In the genomic region with DNA sequence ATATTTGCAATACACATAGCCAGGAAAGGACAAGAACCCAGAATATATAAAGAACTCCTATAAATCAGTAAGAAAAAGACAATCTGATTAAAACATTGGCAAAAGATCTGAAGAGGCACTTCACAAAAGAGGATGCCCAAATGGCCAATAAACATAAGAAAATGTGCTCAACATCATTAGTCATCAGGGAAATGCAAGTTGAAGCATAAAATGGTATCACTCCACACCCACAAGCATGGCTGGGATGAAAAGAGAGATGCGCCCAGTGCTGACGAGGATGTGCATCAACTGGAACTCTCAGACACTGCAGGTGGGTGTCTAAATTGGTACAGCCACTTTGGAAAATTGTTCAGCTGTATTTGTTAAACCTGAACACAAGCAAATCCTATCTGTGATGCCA, we compare ENCODE assay signal across 21 cellular contexts. TPM values are rescaled to one million over a fixed set of nuclear protein-coding genes. Genes with fewer than 3 reads are reported as not detected.
DNase-seq lines count a peak whose midpoint lies in the region; ATAC-seq, FAIRE-seq and TF ChIP-seq lines count a peak whose summit lies in the region.
"Had no signal": no experiment of that assay in that cellular context is flagged by ENCODE, and none has a peak within 500 bp of the region (broad histone marks: within the 10 kb centered on the region; RNA-seq: fewer than 3 reads in every experiment).

No MANE protein-coding gene starts in this region.

- intact Hi-C loops in CD14-positive monocyte (cut with micrococcal nuclease), result no loop called here

- H3K27me3 Mint-ChIP-seq in HFFc6 (ENCODE audit: insufficient read depth), result no peaks in the 10 kb centered on the region; the same call in 1 of the 2 replicates
- H3K27me3 Mint-ChIP-seq in CD14-positive monocyte (ENCODE audit: low read depth in 3 of 3), result peaks cover 9 to 15% (median 11%) of the 10 kb centered on the region in 3 donors
- H3K27me3 Mint-ChIP-seq in effector memory CD8-positive, alpha-beta T cell, result peaks cover 19 to 59% of the 10 kb centered on the region in 2 donors

- H3K27ac Mint-ChIP-seq in HFFc6, result no peak overlapping the region
- H3K27ac Mint-ChIP-seq in CD14-positive monocyte, result no peak overlapping the region
- no peak overlapping the region for H3K27ac Mint-ChIP-seq in effector memory CD8-positive, alpha-beta T cell

- H4K20me1 ChIP-seq in keratinocyte (ENCODE audit: control insufficient read depth, extremely low read depth, insufficient read depth, low read length), result no peaks in the 10 kb centered on the region

- H3K27ac ChIP-seq in RWPE2 (ENCODE audit: poor library complexity, severe bottlenecking) (no peak overlapping the region), keratinocyte (ENCODE audit: control insufficient read depth, insufficient read depth, low read length) (no peak overlapping the region)
- H3K27ac ChIP-seq: BLaER1, Peyer's patch had no signal

- peak; percentile 18 for DNase-seq in DMS79 treated with DMSO at 0.1 percent for 48 hours (lab: John Stamatoyannopoulos, UW)
- DNase-seq in HFFc6, result peak; percentile 13
- DNase-seq in RWPE2 (ENCODE audit: low spot score), result no peak
- no peak for DNase-seq in keratinocyte (ENCODE audit: low read depth, low spot score)
- DNase-seq in activated CD4-positive, CD25-positive, alpha-beta regulatory T cell (lab: John Stamatoyannopoulos, UW), result no peak
- no peak for DNase-seq in CD14-positive monocyte (ENCODE audit: low spot score)
- no peak for DNase-seq in effector memory CD8-positive, alpha-beta T cell
- DNase-seq: NCI-H1694 treated with DMSO at 0.1 percent for 48 hours, NCI-H2171 treated with DMSO at 0.1 percent for 48 hours, NCI-H774, Peyer's patch, SIG-M5, SW 1271 had no signal

- H3K4me1 ChIP-seq in RWPE2 (ENCODE audit: insufficient read depth, poor library complexity, severe bottlenecking), result peaks cover 5% of the 10 kb centered on the region
- peaks cover 15% of the 10 kb centered on the region for H3K4me1 ChIP-seq in keratinocyte (ENCODE audit: control insufficient read depth, extremely low read depth, insufficient read depth, low read length)
- H3K4me1 ChIP-seq: Peyer's patch had no signal

- peaks cover 39% of the 10 kb centered on the region for H3K4me1 Mint-ChIP-seq in HFFc6 (ENCODE audit: low read depth)
- no peaks in the 10 kb centered on the region for H3K4me1 Mint-ChIP-seq in CD14-positive monocyte
- H3K4me1 Mint-ChIP-seq in effector memory CD8-positive, alpha-beta T cell (ENCODE audit: low read depth in 2 of 2), result peaks cover 2 to 6% of the 10 kb centered on the region in 2 donors
- H3K4me1 Mint-ChIP-seq: IgD-negative memory B cell had no signal

- H3K36me3 ChIP-seq in RWPE2 (ENCODE audit: low read depth), result no peaks in the 10 kb centered on the region
- H3K36me3 ChIP-seq in keratinocyte (ENCODE audit: control insufficient read depth in 2 of 2, extremely low read depth in 1 of 2, insufficient read depth in 2 of 2, low read length in 2 of 2), result no peaks in the 10 kb centered on the region
- H3K36me3 ChIP-seq: BLaER1, Peyer's patch had no signal

- H3K27me3 ChIP-seq in RWPE2 (ENCODE audit: insufficient read depth, poor library complexity, severe bottlenecking) (no peaks in the 10 kb centered on the region), keratinocyte (ENCODE audit: control insufficient read depth, extremely low read depth, insufficient read depth, low read length) (peaks cover 13% of the 10 kb centered on the region)
- H3K27me3 ChIP-seq: BLaER1, Peyer's patch had no signal

- ATAC-seq in RWPE2 (ENCODE audit: low read depth), result peak; percentile 71
- ATAC-seq in effector memory CD8-positive, alpha-beta T cell (replicated peaks), result no peak
- ATAC-seq: HCT116 had no signal

- H3K36me3 Mint-ChIP-seq in HFFc6 (ENCODE audit: low read depth), result no peaks in the 10 kb centered on the region
- H3K36me3 Mint-ChIP-seq in CD14-positive monocyte, result no peaks in the 10 kb centered on the region
- peaks cover 4% of the 10 kb centered on the region for H3K36me3 Mint-ChIP-seq in effector memory CD8-positive, alpha-beta T cell (ENCODE audit: insufficient read depth)
- H3K36me3 Mint-ChIP-seq: IgD-negative memory B cell had no signal

- H3K9me1 ChIP-seq in keratinocyte (ENCODE audit: control insufficient read depth, extremely low read depth, insufficient read depth, low read length), result peaks cover 2% of the 10 kb centered on the region

- H3K4me3 Mint-ChIP-seq in HFFc6, result no peak overlapping the region
- no peak overlapping the region for H3K4me3 Mint-ChIP-seq in CD14-positive monocyte
- H3K4me3 Mint-ChIP-seq in effector memory CD8-positive, alpha-beta T cell, result no peak overlapping the region
- H3K4me3 Mint-ChIP-seq: IgD-negative memory B cell had no signal

- no peak for TF ChIP-seq CTCF in HFFc6 (IDR thresholded peaks at IDR 0.05)
- TF ChIP-seq CTCF in RWPE2 (IDR thresholded peaks at IDR 0.05; ENCODE audit: poor library complexity, severe bottlenecking), result no peak
- TF ChIP-seq CTCF in keratinocyte (optimal IDR thresholded peaks at IDR 0.05 in 1 of 3, IDR thresholded peaks at IDR 0.05 in 1 of 3, conservative IDR thresholded peaks at IDR 0.05 in 1 of 3; ENCODE audit: extremely low read depth in 1 of 3, insufficient read depth in 2 of 3, low read length in 3 of 3), result no peak
- no peak for TF ChIP-seq CTCF in CD14-positive monocyte (IDR thresholded peaks at IDR 0.05)

- peak; percentile 98 for FAIRE-seq in keratinocyte (lab: Jason Lieb, UNC)
- FAIRE-seq: GM12892 had no signal

- H3K9me3 ChIP-seq in RWPE2 (ENCODE audit: severe bottlenecking) (no peaks in the 10 kb centered on the region), keratinocyte (ENCODE audit: control insufficient read depth, low read depth, low read length) (no peaks in the 10 kb centered on the region)
- H3K9me3 ChIP-seq: BLaER1, Peyer's patch had no signal

- H3K9me3 Mint-ChIP-seq in HFFc6 (no peaks in the 10 kb centered on the region), CD14-positive monocyte (no peaks in the 10 kb centered on the region)
- H3K9me3 Mint-ChIP-seq in effector memory CD8-positive, alpha-beta T cell, result no peaks in the 10 kb centered on the region
- H3K9me3 Mint-ChIP-seq: IgD-negative memory B cell had no signal

- H2AFZ ChIP-seq in keratinocyte (ENCODE audit: control insufficient read depth, low read length), result no peak overlapping the region

- dilution Hi-C loops in keratinocyte (cut with MboI; ENCODE audit: extremely low pct_ligation_motif_present, low sequenced_read_pairs), result no loop called here

- H3K4me3 ChIP-seq in RWPE2 (ENCODE audit: severe bottlenecking) (no peak overlapping the region), keratinocyte (ENCODE audit: control insufficient read depth in 2 of 3, extremely low read depth in 1 of 3, insufficient read depth in 2 of 3, low read depth in 1 of 3, low read length in 3 of 3) (no peak overlapping the region)
- H3K4me3 ChIP-seq: BLaER1, Peyer's patch had no signal

- H3K4me2 ChIP-seq in keratinocyte (ENCODE audit: control insufficient read depth, extremely low read depth, insufficient read depth, low read depth, low read length), result no peak overlapping the region
- H3K4me2 ChIP-seq: BLaER1 had no signal

- no peaks in the 10 kb centered on the region for H3K79me2 ChIP-seq in keratinocyte (ENCODE audit: control insufficient read depth, insufficient read depth, low read length)

- no peak overlapping the region for H3K9ac ChIP-seq in keratinocyte (ENCODE audit: control insufficient read depth, extremely low read depth, insufficient read depth, low read length)
- H3K9ac ChIP-seq: BLaER1 had no signal

RNA-seq across cellular contexts. Expression of a gene that starts 42.4 kb away (rescaled TPM):
- total RNA-seq in HFFc6 (2021; fragmentation: NEBNext Ultra II Directional; extraction: Animal tissue kit (Norgen Biotek cat#: 25700)), result not detected
- polyA plus RNA-seq in keratinocyte (not detected in 3 replicates), CD14-positive monocyte (not detected)
- polyA plus RNA-seq in keratinocyte (2011; ENCODE audit: low read depth), result not detected
- not detected in 2 replicates for polyA plus RNA-seq in keratinocyte (2011; cell fraction: cytosol; rRNA removed)
- not detected in 2 replicates for polyA plus RNA-seq in keratinocyte (2011; cell fraction: nucleus; rRNA removed)
- not detected in 2 replicates for polyA plus RNA-seq in keratinocyte (2012; ENCODE audit: low replicate concordance)
- not detected in 3 replicates for polyA minus RNA-seq in keratinocyte
- polyA minus RNA-seq in keratinocyte (2011; cell fraction: cytosol; rRNA and poly(A)+ RNA removed), result not detected
- not detected in 2 replicates for polyA minus RNA-seq in keratinocyte (2011; cell fraction: nucleus; rRNA and poly(A)+ RNA removed)
- total RNA-seq: G401, HT1080, NCI-H460, Peyer's patch had no signal
- polyA plus RNA-seq: AG04450, IgD-negative memory B cell had no signal

RNA-seq across cellular contexts. Expression of a gene that starts 57.3 kb away (rescaled TPM):
- total RNA-seq in HFFc6 (2021; fragmentation: NEBNext Ultra II Directional; extraction: Animal tissue kit (Norgen Biotek cat#: 25700)), result 10 to 100 TPM; 42.4 to 46.7 (median 44.9) TPM
- polyA plus RNA-seq in keratinocyte (30.8 to 48.6 TPM (median 47.5 TPM) in 3 replicates), CD14-positive monocyte (10 to 100 TPM; 11.4 to 13.8 TPM)
- 23.4 TPM for polyA plus RNA-seq in keratinocyte (2011; ENCODE audit: low read depth)
- polyA plus RNA-seq in keratinocyte (2011; cell fraction: cytosol; rRNA removed), result 19.1 and 24.5 TPM in 2 replicates
- 74.9 and 89.3 TPM in 2 replicates for polyA plus RNA-seq in keratinocyte (2011; cell fraction: nucleus; rRNA removed)
- 34.0 and 34.2 TPM in 2 replicates for polyA plus RNA-seq in keratinocyte (2012; ENCODE audit: low replicate concordance)
- 39.6 to 72.0 TPM (median 40.1 TPM) in 3 replicates for polyA minus RNA-seq in keratinocyte
- 21.1 TPM for polyA minus RNA-seq in keratinocyte (2011; cell fraction: cytosol; rRNA and poly(A)+ RNA removed)
- polyA minus RNA-seq in keratinocyte (2011; cell fraction: nucleus; rRNA and poly(A)+ RNA removed), result 31.9 and 52.5 TPM in 2 replicates

Comparison
In these comparisons a context has a peak if more than half of its experiments do, and no peak if none do; other contexts are left out.
1. DNase-seq: peak in DMS79 treated with DMSO at 0.1 percent for 48 hours (single experiment) and HFFc6 (single experiment); none in RWPE2 (single experiment), keratinocyte (single experiment), activated CD4-positive, CD25-positive, alpha-beta regulatory T cell (0 of 4), CD14-positive monocyte (single experiment) and effector memory CD8-positive, alpha-beta T cell (0 of 3).